Comparison of ENCODE assay signal across 8 cellular contexts in the genomic region with DNA sequence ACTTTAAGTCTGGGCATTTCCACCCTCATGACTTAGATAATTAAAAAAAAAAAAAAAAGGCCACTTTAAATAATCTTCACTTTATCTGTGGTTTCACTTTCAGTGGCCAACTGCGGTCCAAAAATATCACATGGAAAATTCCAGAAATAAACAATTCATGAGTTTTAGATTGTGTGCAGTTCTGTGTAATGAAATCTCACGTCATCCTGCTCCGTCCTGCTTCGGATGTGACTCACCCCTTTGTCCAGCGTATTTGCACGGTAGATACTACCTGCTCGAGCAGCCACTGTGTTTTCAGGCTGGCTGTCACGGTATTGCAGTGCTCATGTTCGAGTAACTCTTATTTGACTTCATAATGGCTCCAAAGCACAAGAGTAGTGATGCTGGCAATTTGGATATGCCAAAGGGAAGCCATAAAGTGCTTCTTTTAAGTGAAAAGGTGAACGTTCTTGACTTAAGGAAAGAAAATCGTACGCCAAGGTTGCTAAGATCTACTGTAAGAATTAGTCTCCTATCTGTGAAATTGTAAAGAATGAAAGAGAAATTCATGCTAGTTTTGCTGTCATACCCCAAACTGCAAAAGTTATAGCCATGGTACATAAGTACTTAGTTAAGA. TPM values are rescaled to one million over a fixed set of nuclear protein-coding genes. Genes with fewer than 3 reads are reported as not detected.
DNase-seq lines count a peak whose midpoint lies in the region; ATAC-seq and TF ChIP-seq lines count a peak whose summit lies in the region.

No MANE protein-coding gene starts in this region.

- H3K4me3 ChIP-seq in SJSA1 (peak overlapping the region; percentile 75), SJCRH30 (no peak overlapping the region)

- H3K4me1 Mint-ChIP-seq in activated CD8-positive, alpha-beta memory T cell treated with anti-CD3 and anti-CD28 coated beads, Interleukin-2, amount 10 ng/mL, durations not matched to agents 7 days and 5 days = peaks cover 45% of the 10 kb centered on the region
- peaks cover 31% of the 10 kb centered on the region for H3K4me1 Mint-ChIP-seq in neural crest cell
- H3K4me1 Mint-ChIP-seq in stimulated activated naive B cell treated with anti-CD40 and anti-IgM and Interleukin-4, amounts not matched to agents 10 μg/mL and 1 μg/mL and 100 μg/mL, for 72 hours = peaks cover 37 to 50% of the 10 kb centered on the region in 2 donors

- DNase-seq in activated CD8-positive, alpha-beta memory T cell treated with anti-CD3 and anti-CD28 coated beads, Interleukin-2, amount 10 ng/mL, durations not matched to agents 7 days and 5 days = no peak
- DNase-seq in activated CD8-positive, alpha-beta memory T cell treated with anti-CD3 and anti-CD28 coated beads, Interleukin-2, amount 50 U/mL, for 4 hours = no peak
- DNase-seq in SJSA1 (ENCODE audit: low read depth in 1 of 2, low spot score in 2 of 2) = peak; percentile 78 to 87
- no peak for DNase-seq in neural crest cell (ENCODE audit: low read depth, low spot score)
- DNase-seq in SJCRH30 = no peak
- no peak for DNase-seq in Ammon's horn (ENCODE audit: low spot score)
- DNase-seq in stimulated activated naive B cell treated with anti-CD40 and anti-IgM and Interleukin-4, amounts not matched to agents 10 μg/mL and 1 μg/mL and 100 μg/mL, for 72 hours = no peak

- H3K27me3 Mint-ChIP-seq in activated CD8-positive, alpha-beta memory T cell treated with anti-CD3 and anti-CD28 coated beads, Interleukin-2, amount 10 ng/mL, durations not matched to agents 7 days and 5 days = peaks cover 4% of the 10 kb centered on the region
- H3K27me3 Mint-ChIP-seq in neural crest cell (ENCODE audit: low read depth) = peaks cover 16% of the 10 kb centered on the region
- H3K27me3 Mint-ChIP-seq in stimulated activated naive B cell treated with anti-CD40 and anti-IgM and Interleukin-4, amounts not matched to agents 10 μg/mL and 1 μg/mL and 100 μg/mL, for 72 hours = peaks cover 6 to 19% of the 10 kb centered on the region in 2 donors

- peak overlapping the region; percentile 27 for H3K4me3 Mint-ChIP-seq in activated CD8-positive, alpha-beta memory T cell treated with anti-CD3 and anti-CD28 coated beads, Interleukin-2, amount 10 ng/mL, durations not matched to agents 7 days and 5 days
- peak overlapping the region; percentile 69 for H3K4me3 Mint-ChIP-seq in neural crest cell
- peak overlapping the region in 1 of 2 donors; percentile 47 for H3K4me3 Mint-ChIP-seq in stimulated activated naive B cell treated with anti-CD40 and anti-IgM and Interleukin-4, amounts not matched to agents 10 μg/mL and 1 μg/mL and 100 μg/mL, for 72 hours

- CTCF ChIA-PET in activated CD8-positive, alpha-beta memory T cell treated with anti-CD3 and anti-CD28 coated beads, Interleukin-2, amount 10 ng/mL, durations not matched to agents 7 days and 5 days (lab: Charles Lee) = interaction anchor here (1.0 kb wide), 1 partner anchor 243 kb away, joined by 3 read pairs; no protein-coding TSS in a partner anchor

- peaks cover 50% of the 10 kb centered on the region for H3K36me3 Mint-ChIP-seq in activated CD8-positive, alpha-beta memory T cell treated with anti-CD3 and anti-CD28 coated beads, Interleukin-2, amount 10 ng/mL, durations not matched to agents 7 days and 5 days
- peaks cover 25% of the 10 kb centered on the region for H3K36me3 Mint-ChIP-seq in neural crest cell (ENCODE audit: low read depth)
- peaks cover 2 to 3% of the 10 kb centered on the region in 2 donors for H3K36me3 Mint-ChIP-seq in stimulated activated naive B cell treated with anti-CD40 and anti-IgM and Interleukin-4, amounts not matched to agents 10 μg/mL and 1 μg/mL and 100 μg/mL, for 72 hours

- peaks cover 68% of the 10 kb centered on the region for H3K36me3 ChIP-seq in SJSA1
- H3K36me3 ChIP-seq in SJCRH30 = peaks cover 54% of the 10 kb centered on the region

- H3K4me1 ChIP-seq in SJSA1 (replicated peaks) (peaks cover 35% of the 10 kb centered on the region), SJCRH30 (peaks cover 17% of the 10 kb centered on the region)

- H3K9me3 ChIP-seq in SJSA1 (replicated peaks) = no peaks in the 10 kb centered on the region
- H3K9me3 ChIP-seq in SJCRH30 (replicated peaks) = no peaks in the 10 kb centered on the region

- H3K9me3 Mint-ChIP-seq in activated CD8-positive, alpha-beta memory T cell treated with anti-CD3 and anti-CD28 coated beads, Interleukin-2, amount 10 ng/mL, durations not matched to agents 7 days and 5 days (ENCODE audit: low read depth) = no peaks in the 10 kb centered on the region
- H3K9me3 Mint-ChIP-seq in neural crest cell = no peaks in the 10 kb centered on the region
- H3K9me3 Mint-ChIP-seq in stimulated activated naive B cell treated with anti-CD40 and anti-IgM and Interleukin-4, amounts not matched to agents 10 μg/mL and 1 μg/mL and 100 μg/mL, for 72 hours = no peaks in the 10 kb centered on the region

- H3K27me3 ChIP-seq in SJSA1 (replicated peaks) (no peaks in the 10 kb centered on the region), SJCRH30 (no peaks in the 10 kb centered on the region)

- ATAC-seq in activated CD8-positive, alpha-beta memory T cell treated with anti-CD3 and anti-CD28 coated beads, Interleukin-2, amount 10 ng/mL, durations not matched to agents 7 days and 5 days = no peak
- peak; percentile 38 for ATAC-seq in HG02870 (IDR thresholded peaks at IDR 0.05; ENCODE audit: unreplicated experiment)
- no peak for ATAC-seq in stimulated activated naive B cell treated with anti-CD40 and anti-IgM and Interleukin-4, amounts not matched to agents 10 μg/mL and 1 μg/mL and 100 μg/mL, for 72 hours (replicated peaks)

- TF ChIP-seq CTCF in neural crest cell (conservative IDR thresholded peaks at IDR 0.05) = no peak

- H3K27ac ChIP-seq in SJSA1 (peak overlapping the region; percentile 80), SJCRH30 (no peak overlapping the region)

- no peak overlapping the region for H3K27ac Mint-ChIP-seq in activated CD8-positive, alpha-beta memory T cell treated with anti-CD3 and anti-CD28 coated beads, Interleukin-2, amount 10 ng/mL, durations not matched to agents 7 days and 5 days
- no peak overlapping the region for H3K27ac Mint-ChIP-seq in neural crest cell (ENCODE audit: unreplicated experiment)
- no peak overlapping the region for H3K27ac Mint-ChIP-seq in stimulated activated naive B cell treated with anti-CD40 and anti-IgM and Interleukin-4, amounts not matched to agents 10 μg/mL and 1 μg/mL and 100 μg/mL, for 72 hours

RNA-seq across cellular contexts. Expression of gene E2F7, which starts 2.4 kb away (rescaled TPM):
- 10 to 100 TPM; 20.2 to 26.1 TPM for total RNA-seq in activated CD8-positive, alpha-beta memory T cell treated with anti-CD3 and anti-CD28 coated beads, Interleukin-2, amount 10 ng/mL, durations not matched to agents 7 days and 5 days
- 11.6 and 22.1 TPM in 2 replicates for total RNA-seq in SJSA1 (2014; rRNA removed; shearing (Covaris generic))
- total RNA-seq in neural crest cell = 25.7 and 29.8 TPM in 2 replicates
- total RNA-seq in SJCRH30 (2014; rRNA removed; shearing (Covaris generic)) = 31.4 and 32.7 TPM in 2 replicates

Comparison
In these comparisons a context has a peak if more than half of its experiments do, and no peak if none do; other contexts are left out.
1. DNase-seq: peak in SJSA1 (2 of 2); none in activated CD8-positive, alpha-beta memory T cell treated with anti-CD3 and anti-CD28 coated beads, Interleukin-2, amount 10 ng/mL, durations not matched to agents 7 days and 5 days (single experiment), activated CD8-positive, alpha-beta memory T cell treated with anti-CD3 and anti-CD28 coated beads, Interleukin-2, amount 50 U/mL, for 4 hours (single experiment), neural crest cell (single experiment), SJCRH30 (0 of 2), Ammon's horn (single experiment) and stimulated activated naive B cell treated with anti-CD40 and anti-IgM and Interleukin-4, amounts not matched to agents 10 μg/mL and 1 μg/mL and 100 μg/mL, for 72 hours (single experiment).